Comparison of ENCODE assay signal across 13 cellular contexts in genomic region chr4:54548098-54548620, GRCh38.
DNase-seq lines count a peak whose midpoint lies in the region; ATAC-seq and TF ChIP-seq lines count a peak whose summit lies in the region.
"Had no signal": no experiment of that assay in that cellular context is flagged by ENCODE, and none has a peak within 500 bp of the region (broad histone marks: within the 10 kb centered on the region; RNA-seq: fewer than 3 reads in every experiment).

No MANE protein-coding gene starts in this region.

- no peaks in the 10 kb centered on the region for H4K20me1 ChIP-seq in GM23338 (replicated peaks; ENCODE audit: insufficient read depth)

- no peaks in the 10 kb centered on the region for H3K27me3 ChIP-seq in GM23338 (ENCODE audit: insufficient read depth)
- no peaks in the 10 kb centered on the region for H3K27me3 ChIP-seq in mucosa of rectum (ENCODE audit: control insufficient read depth in 2 of 2, insufficient read depth in 2 of 2, low read length in 2 of 2)
- H3K27me3 ChIP-seq: adrenal gland, right lobe of liver had no signal

- H3K27ac ChIP-seq in GM23338 (ENCODE audit: low read depth) (no peak overlapping the region), mucosa of rectum (ENCODE audit: low read depth in 2 of 2, low read length in 2 of 2) (peak overlapping the region; percentile 76 to 82)
- H3K27ac ChIP-seq: 22Rv1, right lobe of liver had no signal

- H3K4me3 ChIP-seq in GM23338: no peak overlapping the region
- peak overlapping the region in 1 of 2 donors; percentile 53 for H3K4me3 ChIP-seq in mucosa of rectum (ENCODE audit: low read length in 2 of 2)
- H3K4me3 ChIP-seq: adrenal gland, right lobe of liver had no signal

- no peaks in the 10 kb centered on the region for H3K27me3 Mint-ChIP-seq in T-helper 1 cell treated with Interleukin-12 subunit alpha and Interleukin-12 subunit beta and Interleukin-4 antibody, amounts not matched to agents 30 μg/mL and 1 μg/mL, for 36 hours (ENCODE audit: low read depth)
- peaks cover 5% of the 10 kb centered on the region for H3K27me3 Mint-ChIP-seq in GM23338 (ENCODE audit: insufficient read depth, low read depth, poor library complexity)

- H3K36me3 ChIP-seq in GM23338 (ENCODE audit: insufficient read depth) (no peaks in the 10 kb centered on the region), mucosa of rectum (ENCODE audit: control insufficient read depth in 2 of 2, insufficient read depth in 2 of 2, low read length in 2 of 2) (no peaks in the 10 kb centered on the region)
- H3K36me3 ChIP-seq: adrenal gland, right lobe of liver had no signal

- no peak overlapping the region for H3K4me3 Mint-ChIP-seq in T-helper 1 cell treated with Interleukin-12 subunit alpha and Interleukin-12 subunit beta and Interleukin-4 antibody, amounts not matched to agents 30 μg/mL and 1 μg/mL, for 36 hours
- H3K4me3 Mint-ChIP-seq in GM23338: no peak overlapping the region

- H3K79me2 ChIP-seq in GM23338 (replicated peaks; ENCODE audit: insufficient read depth): no peaks in the 10 kb centered on the region

- peaks cover 6% of the 10 kb centered on the region for H3K4me1 Mint-ChIP-seq in T-helper 1 cell treated with Interleukin-12 subunit alpha and Interleukin-12 subunit beta and Interleukin-4 antibody, amounts not matched to agents 30 μg/mL and 1 μg/mL, for 36 hours (ENCODE audit: low read depth)
- peaks cover 39% of the 10 kb centered on the region for H3K4me1 Mint-ChIP-seq in GM23338

- 0 out of 2 replicates have a peak overlapping the region, but pooled peaks have one; percentile 3 for H3K4me2 ChIP-seq in GM23338

- peak overlapping the region; percentile 52 for H3K27ac Mint-ChIP-seq in T-helper 1 cell treated with Interleukin-12 subunit alpha and Interleukin-12 subunit beta and Interleukin-4 antibody, amounts not matched to agents 30 μg/mL and 1 μg/mL, for 36 hours
- H3K27ac Mint-ChIP-seq in GM23338: no peak overlapping the region

- H3K4me1 ChIP-seq in GM23338 (ENCODE audit: insufficient read depth) (peaks cover 9% of the 10 kb centered on the region), mucosa of rectum (ENCODE audit: control insufficient read depth in 2 of 2, insufficient read depth in 2 of 2, low read length in 2 of 2) (peaks cover 6 to 14% of the 10 kb centered on the region in 2 donors)
- H3K4me1 ChIP-seq: right lobe of liver had no signal

- H3F3A ChIP-seq in GM23338 (replicated peaks; ENCODE audit: low read depth): no peaks in the 10 kb centered on the region

- ATAC-seq in GM23338 (no peak), HG03469 (IDR thresholded peaks at IDR 0.05; ENCODE audit: unreplicated experiment) (peak; percentile 39), GM19324 (IDR thresholded peaks at IDR 0.05; ENCODE audit: low FRiP score, unreplicated experiment) (no peak)

- no peak for TF ChIP-seq CTCF in GM23338 (conservative IDR thresholded peaks at IDR 0.05; ENCODE audit: low read depth in 2 of 2)

- H3K9me3 Mint-ChIP-seq in T-helper 1 cell treated with Interleukin-12 subunit alpha and Interleukin-12 subunit beta and Interleukin-4 antibody, amounts not matched to agents 30 μg/mL and 1 μg/mL, for 36 hours: peaks cover 2% of the 10 kb centered on the region
- no peaks in the 10 kb centered on the region; the same call in 2 of the 3 replicates for H3K9me3 Mint-ChIP-seq in GM23338

- H2AFZ ChIP-seq in GM23338: peak overlapping the region; percentile 75

- no peak for DNase-seq in T-helper 1 cell
- DNase-seq in GM23338 (ENCODE audit: low spot score): no peak
- no peak for DNase-seq in NCI-H82 (lab: John Stamatoyannopoulos, UW)
- DNase-seq in NCI-H2171 (lab: John Stamatoyannopoulos, UW): no peak
- DNase-seq: activated CD4-positive, CD25-positive, alpha-beta regulatory T cell treated with anti-CD3 and anti-CD28 coated beads, Interleukin-2, amount 50 U/mL, for 72 hours; NCI-H1930; right lobe of liver had no signal

- H3K9me3 ChIP-seq in mucosa of rectum (ENCODE audit: control insufficient read depth in 2 of 2, low read length in 2 of 2): no peaks in the 10 kb centered on the region
- H3K9me3 ChIP-seq: adrenal gland, right lobe of liver had no signal

- peak overlapping the region in 1 of 2 donors; percentile 45 for H3K9ac ChIP-seq in mucosa of rectum (ENCODE audit: low read depth in 1 of 2, low read length in 2 of 2)

- H3K9me2 ChIP-seq in GM23338 (ENCODE audit: insufficient read depth): no peaks in the 10 kb centered on the region

- H3K36me3 Mint-ChIP-seq in T-helper 1 cell treated with Interleukin-12 subunit alpha and Interleukin-12 subunit beta and Interleukin-4 antibody, amounts not matched to agents 30 μg/mL and 1 μg/mL, for 36 hours (ENCODE audit: low read depth): no peaks in the 10 kb centered on the region
- H3K36me3 Mint-ChIP-seq in GM23338 (ENCODE audit: low read depth): no peaks in the 10 kb centered on the region

TF ChIP-seq in GM23338, 12 proteins besides CTCF, POLR2A, EP300 and RAD21 (continues in another document):
- no peak for TF ChIP-seq STAT1 (IDR thresholded peaks at IDR 0.05; ENCODE audit: unreplicated experiment)
- no peak for TF ChIP-seq POLR2AphosphoS5 (IDR thresholded peaks at IDR 0.05; ENCODE audit: low read depth)
- no peak for TF ChIP-seq CREB1 (CRISPR knock-in tag; IDR thresholded peaks at IDR 0.05; ENCODE audit: low read depth)
- TF ChIP-seq NANOG (IDR thresholded peaks at IDR 0.05; ENCODE audit: borderline replicate concordance): no peak
- no peak for TF ChIP-seq ZNF114 (CRISPR knock-in tag; IDR thresholded peaks at IDR 0.05)
- TF ChIP-seq EZH2 (IDR thresholded peaks at IDR 0.05; ENCODE audit: low read depth, unreplicated experiment): no peak
- no peak for TF ChIP-seq REST (IDR thresholded peaks at IDR 0.05; ENCODE audit: unreplicated experiment)
- no peak for TF ChIP-seq EZH2phosphoT487 (IDR thresholded peaks at IDR 0.05; ENCODE audit: unreplicated experiment)
